Comparison of ENCODE assay signal across 8 cellular contexts in the genomic region with DNA sequence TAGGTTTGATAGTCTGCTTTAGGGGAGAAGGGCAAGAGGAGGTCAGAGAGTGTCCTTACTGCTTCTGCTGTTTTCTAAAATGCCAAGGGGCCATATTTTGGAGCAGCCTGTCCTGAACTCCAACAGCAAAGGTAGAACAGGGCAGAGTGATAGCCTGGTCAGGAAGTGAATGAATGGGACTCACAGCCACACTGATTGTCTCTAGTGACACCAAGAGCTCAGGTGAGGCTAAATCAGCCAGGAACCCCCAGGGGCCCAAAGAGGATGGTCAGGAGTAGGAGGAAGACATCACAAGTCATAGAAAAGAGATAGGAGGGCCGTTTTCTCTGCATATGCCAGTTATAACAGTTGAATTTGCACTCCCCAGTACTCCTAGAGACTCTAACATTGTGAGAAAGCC.
DNase-seq lines count a peak whose midpoint lies in the region; ATAC-seq and TF ChIP-seq lines count a peak whose summit lies in the region.

No MANE protein-coding gene starts in this region.

- intact Hi-C loops in esophagus muscularis mucosa (cut with DNase I) = no loop called here
- intact Hi-C loops in uterus (cut with DNase I; ENCODE audit: low total_unique reads) = no loop called here

- ATAC-seq in GM18511 (IDR thresholded peaks at IDR 0.05; ENCODE audit: unreplicated experiment) (peak; percentile 30), GM21786 (IDR thresholded peaks at IDR 0.05; ENCODE audit: unreplicated experiment) (peak; percentile 18)

- H3K27me3 ChIP-seq in hepatocyte = no peaks in the 10 kb centered on the region
- no peaks in the 10 kb centered on the region for H3K27me3 ChIP-seq in esophagus muscularis mucosa
- H3K27me3 ChIP-seq in uterus = no peaks in the 10 kb centered on the region

- DNase-seq in HK-2 (ENCODE audit: unreplicated experiment) = peak; percentile 41
- DNase-seq in hepatocyte (ENCODE audit: low spot score) = no peak
- DNase-seq in esophagus muscularis mucosa (ENCODE audit: extremely low spot score) = no peak
- no peak for DNase-seq in COR-L47 (lab: John Stamatoyannopoulos, UW)
- DNase-seq in uterus = no peak
- DNase-seq in activated gamma-delta T cell treated with Interleukin-2 at 50 U/mL for 16 hours = no peak

- no peak overlapping the region for H3K4me2 ChIP-seq in hepatocyte

- H3K4me1 ChIP-seq in hepatocyte (ENCODE audit: insufficient read depth) (peaks cover 3% of the 10 kb centered on the region), esophagus muscularis mucosa (peaks cover 0 to 4% (median 0%) of the 10 kb centered on the region in 4 donors), uterus (no peaks in the 10 kb centered on the region)

- H4K20me1 ChIP-seq in hepatocyte (ENCODE audit: insufficient read depth, poor library complexity, severe bottlenecking) = no peaks in the 10 kb centered on the region

- no peak for TF ChIP-seq POLR2A in esophagus muscularis mucosa (IDR thresholded peaks at IDR 0.05; ENCODE audit: low read depth)
- no peak for TF ChIP-seq POLR2A in uterus (IDR thresholded peaks at IDR 0.05)

- 76% methylated on average over 1 of the region's 1 CpG for WGBS in hepatocyte (ENCODE audit: low lambda C conversion rate, missing lambda C conversion rate)
- 95% methylated on average over 1 of the region's 1 CpG for WGBS in esophagus muscularis mucosa

- H3K27ac ChIP-seq in hepatocyte (peak overlapping the region; percentile 70), esophagus muscularis mucosa (replicated peaks in 1 of 4) (no peak overlapping the region), uterus (no peak overlapping the region)

- TF ChIP-seq EP300 in esophagus muscularis mucosa (IDR thresholded peaks at IDR 0.05) = no peak

- H3K9me2 ChIP-seq in hepatocyte (replicated peaks; ENCODE audit: insufficient read depth) = no peaks in the 10 kb centered on the region

- no peak overlapping the region for H2AFZ ChIP-seq in hepatocyte

- H3K9me3 ChIP-seq in hepatocyte (ENCODE audit: low read depth) (no peaks in the 10 kb centered on the region), esophagus muscularis mucosa (no peaks in the 10 kb centered on the region), uterus (no peaks in the 10 kb centered on the region)

- no peaks in the 10 kb centered on the region for H3K79me2 ChIP-seq in hepatocyte

- TF ChIP-seq CTCF in hepatocyte (IDR thresholded peaks at IDR 0.05; ENCODE audit: poor library complexity) (no peak), esophagus muscularis mucosa (IDR thresholded peaks at IDR 0.05) (no peak), uterus (IDR thresholded peaks at IDR 0.05) (no peak)

- no peaks in the 10 kb centered on the region for H3K36me3 ChIP-seq in hepatocyte (replicated peaks; ENCODE audit: insufficient read depth, low read depth)
- no peaks in the 10 kb centered on the region for H3K36me3 ChIP-seq in esophagus muscularis mucosa
- H3K36me3 ChIP-seq in uterus = no peaks in the 10 kb centered on the region

- H3K4me3 ChIP-seq in hepatocyte (no peak overlapping the region), esophagus muscularis mucosa (no peak overlapping the region), uterus (no peak overlapping the region)
